10 cellular contexts compared by ENCODE assay signal in the genomic region with DNA sequence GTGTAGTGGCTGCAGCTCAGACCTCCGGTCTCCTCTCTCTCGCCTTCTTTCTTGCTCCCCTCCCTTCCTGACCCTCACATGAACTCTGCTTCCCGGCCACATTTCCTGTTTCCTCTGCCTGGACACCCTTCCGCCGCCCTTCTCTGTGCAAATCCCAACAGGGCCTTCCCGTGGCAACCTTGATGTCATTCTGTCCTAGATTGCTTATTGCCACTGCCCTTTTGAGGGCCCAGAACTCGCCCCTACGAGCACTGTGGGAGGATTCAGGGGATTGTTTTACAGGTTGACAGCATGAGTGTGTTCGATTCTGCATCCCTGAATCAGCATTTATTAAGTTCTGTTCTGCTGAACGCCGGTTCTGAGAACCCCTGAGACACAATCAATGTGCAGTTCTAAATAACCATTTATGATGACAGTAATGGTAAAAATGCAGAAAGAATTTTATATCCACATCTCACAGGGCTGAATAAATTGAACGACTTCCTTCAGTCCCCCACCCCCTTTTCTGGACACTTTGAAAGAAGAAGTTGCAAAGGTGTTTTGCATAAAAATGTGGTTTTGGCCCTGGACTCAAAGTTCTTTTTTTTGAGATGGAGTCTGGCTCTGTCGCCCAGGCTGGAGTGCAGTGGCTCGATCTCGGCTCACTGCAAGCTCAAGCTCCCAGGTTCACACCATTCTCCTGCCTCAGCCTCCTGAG. TPM values are rescaled to one million over a fixed set of nuclear protein-coding genes. Genes with fewer than 3 reads are reported as not detected.
DNase-seq lines count a peak whose midpoint lies in the region; ATAC-seq lines count a peak whose summit lies in the region.
"Had no signal": no experiment of that assay in that cellular context is flagged by ENCODE, and none has a peak within 500 bp of the region (broad histone marks: within the 10 kb centered on the region; RNA-seq: fewer than 3 reads in every experiment).

No MANE protein-coding gene starts in this region.

- ATAC-seq in Right ventricle myocardium inferior (peak; percentile 77), GM21390 (IDR thresholded peaks at IDR 0.05; ENCODE audit: unreplicated experiment) (no peak), GM19467 (IDR thresholded peaks at IDR 0.05; ENCODE audit: unreplicated experiment) (no peak)

- intact Hi-C loops in Right ventricle myocardium inferior (cut with DNase I), result no loop called here
- intact Hi-C loops in posterior vena cava (cut with DNase I), result no loop called here

- DNase-seq in GF-D8 (lab: John Stamatoyannopoulos, UW) (peak; percentile 26), RPMI7951 (ENCODE audit: low read depth) (peak; percentile 16), Right ventricle myocardium inferior (ENCODE audit: missing footprints) (peak; percentile 79), posterior vena cava (ENCODE audit: low spot score) (peak; percentile 86), NCI-H1694 (lab: John Stamatoyannopoulos, UW) (no peak), glomerular visceral epithelial cell (ENCODE audit: extremely low spot score) (no peak)
- DNase-seq: activated T-cell treated with anti-CD3 and anti-CD28 coated beads, Interleukin-2, amount 50 U/mL, for 1 hour; DMS 273 treated with DMSO at 0.1 percent for 48 hours had no signal

RNA-seq across cellular contexts. Expression of gene BATF2, which starts 6.4 kb away (rescaled TPM):
- total RNA-seq in RPMI7951 (2014; rRNA removed; shearing (Covaris generic)), result 0.59 and 0.84 TPM in 2 replicates
- total RNA-seq in Right ventricle myocardium inferior (1.5 TPM), posterior vena cava (1 to 10 TPM; 1.7 to 1.8 TPM)

RNA-seq across cellular contexts. Expression of gene MAJIN, which starts 18.5 kb away (rescaled TPM):
- total RNA-seq in RPMI7951 (2014; rRNA removed; shearing (Covaris generic)), result not detected in 2 replicates
- not detected for total RNA-seq in Right ventricle myocardium inferior
- total RNA-seq in posterior vena cava, result not detected

RNA-seq across cellular contexts. Expression of gene ARL2, which starts 23.6 kb away (rescaled TPM):
- total RNA-seq in RPMI7951 (2014; rRNA removed; shearing (Covaris generic)), result 166 and 176 TPM in 2 replicates
- total RNA-seq in Right ventricle myocardium inferior (131 TPM), posterior vena cava (10 to 100 TPM; 81.9 to 88.2 TPM)

RNA-seq across cellular contexts. Expression of gene SNX15, which starts 36.9 kb away (rescaled TPM):
- total RNA-seq in RPMI7951 (2014; rRNA removed; shearing (Covaris generic)), result 25.8 and 27.0 TPM in 2 replicates
- total RNA-seq in Right ventricle myocardium inferior, result 18.3 TPM
- total RNA-seq in posterior vena cava, result 10 to 100 TPM; 17.4 to 21.1 TPM

RNA-seq across cellular contexts. Expression of gene SAC3D1, which starts 50.6 kb away (rescaled TPM):
- total RNA-seq in RPMI7951 (2014; rRNA removed; shearing (Covaris generic)), result 18.9 and 21.0 TPM in 2 replicates
- 7.5 TPM for total RNA-seq in Right ventricle myocardium inferior
- total RNA-seq in posterior vena cava, result 1 to 10 TPM; 5.5 to 5.8 TPM

Comparison
In these comparisons a context has a peak if more than half of its experiments do, and no peak if none do; other contexts are left out.
1. DNase-seq: peak in GF-D8 (single experiment), RPMI7951 (single experiment), Right ventricle myocardium inferior (single experiment) and posterior vena cava (single experiment); none in NCI-H1694 (single experiment) and glomerular visceral epithelial cell (single experiment).